In genomic region chr1:183914283-183914682, GRCh38 we compare ENCODE assay signal across 1 cellular context.
TF ChIP-seq lines count a peak whose summit lies in the region.

No MANE protein-coding gene starts in this region.

TF ChIP-seq in IMR-90, 13 proteins besides CTCF, POLR2A, EP300 and RAD21:
- no peak for TF ChIP-seq FOS (IDR thresholded peaks at IDR 0.05; ENCODE audit: low read depth, low read length)
- TF ChIP-seq MAZ (IDR thresholded peaks at IDR 0.05; ENCODE audit: borderline replicate concordance, low read depth, low read length) = no peak
- no peak for TF ChIP-seq CHD1 (IDR thresholded peaks at IDR 0.05; ENCODE audit: low read depth, low read length)
- no peak for TF ChIP-seq RFX5 (IDR thresholded peaks at IDR 0.05; ENCODE audit: low read depth, low read length)
- TF ChIP-seq NFE2L2 (IDR thresholded peaks at IDR 0.05; ENCODE audit: low read depth, low read length) = no peak
- no peak for TF ChIP-seq USF2 (IDR thresholded peaks at IDR 0.05; ENCODE audit: low read depth, low read length)
- TF ChIP-seq MAFK (IDR thresholded peaks at IDR 0.05; ENCODE audit: low read depth, low read length) = no peak
- no peak for TF ChIP-seq SMC3 (IDR thresholded peaks at IDR 0.05; ENCODE audit: low read depth, low read length)
- no peak for TF ChIP-seq RCOR1 (IDR thresholded peaks at IDR 0.05; ENCODE audit: insufficient replicate concordance, low read length)
- TF ChIP-seq, protein P1, sequence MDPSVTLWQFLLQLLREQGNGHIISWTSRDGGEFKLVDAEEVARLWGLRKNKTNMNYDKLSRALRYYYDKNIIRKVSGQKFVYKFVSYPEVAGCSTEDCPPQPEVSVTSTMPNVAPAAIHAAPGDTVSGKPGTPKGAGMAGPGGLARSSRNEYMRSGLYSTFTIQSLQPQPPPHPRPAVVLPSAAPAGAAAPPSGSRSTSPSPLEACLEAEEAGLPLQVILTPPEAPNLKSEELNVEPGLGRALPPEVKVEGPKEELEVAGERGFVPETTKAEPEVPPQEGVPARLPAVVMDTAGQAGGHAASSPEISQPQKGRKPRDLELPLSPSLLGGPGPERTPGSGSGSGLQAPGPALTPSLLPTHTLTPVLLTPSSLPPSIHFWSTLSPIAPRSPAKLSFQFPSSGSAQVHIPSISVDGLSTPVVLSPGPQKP (IDR thresholded peaks at IDR 0.05; ENCODE audit: borderline replicate concordance, low read depth, low read length) = no peak
- TF ChIP-seq MXI1 (IDR thresholded peaks at IDR 0.05; ENCODE audit: borderline replicate concordance, low read depth, low read length) = no peak
- TF ChIP-seq CEBPB (IDR thresholded peaks at IDR 0.05; ENCODE audit: low read depth, low read length) = no peak
- no peak for TF ChIP-seq BHLHE40 (IDR thresholded peaks at IDR 0.05; ENCODE audit: low read depth, low read length)
